2 cellular contexts compared by ENCODE assay signal in genomic region chr19:40246292-40247073, GRCh38.
TF ChIP-seq lines count a peak whose summit lies in the region.

No MANE protein-coding gene starts in this region.

TF ChIP-seq in SK-N-SH, 30 proteins besides CTCF, POLR2A, EP300 and RAD21 (continued from another document):
- TF ChIP-seq, protein P1, sequence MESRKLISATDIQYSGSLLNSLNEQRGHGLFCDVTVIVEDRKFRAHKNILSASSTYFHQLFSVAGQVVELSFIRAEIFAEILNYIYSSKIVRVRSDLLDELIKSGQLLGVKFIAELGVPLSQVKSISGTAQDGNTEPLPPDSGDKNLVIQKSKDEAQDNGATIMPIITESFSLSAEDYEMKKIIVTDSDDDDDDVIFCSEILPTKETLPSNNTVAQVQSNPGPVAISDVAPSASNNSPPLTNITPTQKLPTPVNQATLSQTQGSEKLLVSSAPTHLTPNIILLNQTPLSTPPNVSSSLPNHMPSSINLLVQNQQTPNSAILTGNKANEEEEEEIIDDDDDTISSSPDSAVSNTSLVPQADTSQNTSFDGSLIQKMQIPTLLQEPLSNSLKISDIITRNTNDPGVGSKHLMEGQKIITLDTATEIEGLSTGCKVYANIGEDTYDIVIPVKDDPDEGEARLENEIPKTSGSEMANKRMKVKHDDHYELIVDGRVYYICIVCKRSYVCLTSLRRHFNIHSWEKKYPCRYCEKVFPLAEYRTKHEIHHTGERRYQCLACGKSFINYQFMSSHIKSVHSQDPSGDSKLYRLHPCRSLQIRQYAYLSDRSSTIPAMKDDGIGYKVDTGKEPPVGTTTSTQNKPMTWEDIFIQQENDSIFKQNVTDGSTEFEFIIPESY (IDR thresholded peaks at IDR 0.05; ENCODE audit: borderline replicate concordance, low read depth): no peak
- TF ChIP-seq TCF12 (IDR thresholded peaks at IDR 0.05) (no peak), SMC3 (IDR thresholded peaks at IDR 0.05; ENCODE audit: low read depth, low read length) (no peak), GATA2 (CRISPR knock-in tag; IDR thresholded peaks at IDR 0.05) (no peak), FOSL2 (IDR thresholded peaks at IDR 0.05; ENCODE audit: borderline replicate concordance, low read depth) (no peak), MXI1 (IDR thresholded peaks at IDR 0.05; ENCODE audit: low read depth, low read length) (no peak), USF2 (IDR thresholded peaks at IDR 0.05; ENCODE audit: borderline replicate concordance, low read depth, low read length) (no peak), FOXM1 (IDR thresholded peaks at IDR 0.05; ENCODE audit: low read depth) (no peak), ELF1 (IDR thresholded peaks at IDR 0.05) (no peak), TEAD4 (IDR thresholded peaks at IDR 0.05; ENCODE audit: borderline replicate concordance, insufficient read depth) (no peak), NFIC (IDR thresholded peaks at IDR 0.05; ENCODE audit: borderline replicate concordance) (no peak), POLR2AphosphoS5 (IDR thresholded peaks at IDR 0.05; ENCODE audit: low read depth, low read length) (no peak), FOXJ3 (CRISPR knock-in tag; IDR thresholded peaks at IDR 0.05) (no peak)

TF ChIP-seq in SK-N-SH treated with all-trans-retinoic acid at 6 μM for 48 hours, 23 proteins besides CTCF, POLR2A, EP300 and RAD21 (continued from another document):
- TF ChIP-seq ARNTL (CRISPR knock-in tag; IDR thresholded peaks at IDR 0.05; ENCODE audit: borderline replicate concordance, low read depth): no peak
TF ChIP-seq in SK-N-SH treated with all-trans-retinoic acid at 6 μM for 48 hours: peak in this region for 0.
